In genomic region chr19:55406869-55407624, GRCh38 we compare ENCODE assay signal across 8 cellular contexts. TPM values are rescaled to one million over a fixed set of nuclear protein-coding genes. Genes with fewer than 3 reads are reported as not detected.
DNase-seq lines count a peak whose midpoint lies in the region; ATAC-seq and TF ChIP-seq lines count a peak whose summit lies in the region.

No MANE protein-coding gene starts in this region.

- WGBS in GM23248 (ENCODE audit: low coverage in 1 of 2, low lambda C conversion rate in 2 of 2, missing lambda C conversion rate in 2 of 2), 2 experiments, result 6 to 10% methylated on average over 34 to 35 of the region's 41 CpGs
- WGBS in stomach, 5 donors, result 8 to 10% (median 9%) methylated on average over 24 to 41 of the region's 41 CpGs

- H3K9ac ChIP-seq in GM23248 (peak overlapping the region; percentile 98), OCI-LY3 (ENCODE audit: low read length) (peak overlapping the region; percentile 97)

- H3K27me3 ChIP-seq in GM06990 (replicated peaks; ENCODE audit: control insufficient read depth, insufficient read depth, low read length) (no peaks in the 10 kb centered on the region), GM23248 (replicated peaks; ENCODE audit: insufficient read depth) (no peaks in the 10 kb centered on the region), OCI-LY3 (ENCODE audit: low read depth, low read length) (no peaks in the 10 kb centered on the region), stomach (no peaks in the 10 kb centered on the region)

- no peak for TF ChIP-seq EP300 in stomach (IDR thresholded peaks at IDR 0.05)

- H3K4me1 ChIP-seq in GM23248 (ENCODE audit: insufficient read depth) (peaks cover 14% of the 10 kb centered on the region; the same call in 1 of the 2 replicates), OCI-LY3 (ENCODE audit: low read length) (peaks cover 19% of the 10 kb centered on the region), stomach (peaks cover 15 to 26% (median 22%) of the 10 kb centered on the region in 4 donors)

- in situ Hi-C loops in GM23248 (cut with MboI), result no loop called here

- H3K9me3 ChIP-seq in GM23248 (ENCODE audit: low read depth), result no peaks in the 10 kb centered on the region
- H3K9me3 ChIP-seq in OCI-LY3 (ENCODE audit: insufficient read depth, low read length), result peaks cover 3% of the 10 kb centered on the region
- no peaks in the 10 kb centered on the region for H3K9me3 ChIP-seq in stomach

- no peaks in the 10 kb centered on the region; the same call in 1 of the 2 replicates for H4K20me1 ChIP-seq in GM23248 (ENCODE audit: insufficient read depth)
- peaks cover 41% of the 10 kb centered on the region for H4K20me1 ChIP-seq in OCI-LY3 (ENCODE audit: insufficient read depth, low read length)

- no peaks in the 10 kb centered on the region for H3K9me2 ChIP-seq in GM23248 (ENCODE audit: insufficient read depth)

- intact Hi-C loops in stomach (cut with DNase I; ENCODE audit: low total_unique reads), result no loop called here

- H3K79me2 ChIP-seq in GM23248 (ENCODE audit: insufficient read depth) (peaks cover 53% of the 10 kb centered on the region), OCI-LY3 (ENCODE audit: low read length) (peaks cover 47% of the 10 kb centered on the region)

- ATAC-seq in left lobe of liver (peak; percentile 10), GM18867 (IDR thresholded peaks at IDR 0.05; ENCODE audit: unreplicated experiment) (no peak)

- H3K36me3 ChIP-seq in GM06990 (ENCODE audit: control insufficient read depth, insufficient read depth, low read length) (peaks cover 24% of the 10 kb centered on the region), GM23248 (ENCODE audit: low read depth) (peaks cover 8% of the 10 kb centered on the region; the same call in 1 of the 2 replicates), OCI-LY3 (replicated peaks; ENCODE audit: low read depth, low read length) (peaks cover 48% of the 10 kb centered on the region), stomach (peaks cover 30 to 43% (median 39%) of the 10 kb centered on the region in 4 donors)

- peak overlapping the region; percentile 63 for H3K4me2 ChIP-seq in GM23248 (ENCODE audit: unreplicated experiment)
- H3K4me2 ChIP-seq in OCI-LY3 (ENCODE audit: low read length), result peak overlapping the region; percentile 86

- H3F3A ChIP-seq in GM23248 (ENCODE audit: insufficient read depth), result peaks cover 14% of the 10 kb centered on the region; the same call in 1 of the 2 replicates

- TF ChIP-seq CTCF in GM06990 (IDR thresholded peaks at IDR 0.05; ENCODE audit: insufficient read depth, low read length, poor library complexity, severe bottlenecking) (no peak), OCI-LY3 (IDR thresholded peaks at IDR 0.05; ENCODE audit: low read depth, low read length) (no peak), cardiac fibroblast (IDR thresholded peaks at IDR 0.05; ENCODE audit: low read depth, low read length) (no peak), stomach (IDR thresholded peaks at IDR 0.05) (no peak)

- no peak for TF ChIP-seq POLR2A in stomach (IDR thresholded peaks at IDR 0.05)

- H3K4me3 ChIP-seq in GM06990 (replicated peaks; ENCODE audit: low read depth, low read length), result peak overlapping the region; percentile 70
- H3K4me3 ChIP-seq in GM23248, result peak overlapping the region; percentile 92
- peak overlapping the region; percentile 86 for H3K4me3 ChIP-seq in OCI-LY3 (ENCODE audit: low read length)
- H3K4me3 ChIP-seq in cardiac fibroblast (replicated peaks in 1 of 2; ENCODE audit: low read depth in 2 of 2, low read length in 2 of 2), result peak overlapping the region; percentile 77 to 88
- peak overlapping the region; percentile 88 to 99 (median 94) for H3K4me3 ChIP-seq in stomach

- no peak for DNase-seq in GM06990 (ENCODE audit: extremely low read depth, insufficient read length)
- DNase-seq in GM23248, result peak; percentile 81
- peak; percentile 43 to 50 for DNase-seq in cardiac fibroblast (ENCODE audit: low read depth in 2 of 2)
- DNase-seq in left lobe of liver (ENCODE audit: low spot score), result no peak
- peak; percentile 46 for DNase-seq in stomach
- DNase-seq in iPS-NIHi7 (ENCODE audit: extremely low spot score), result no peak

- H2AFZ ChIP-seq in GM23248 (0 out of 2 replicates have a peak overlapping the region, but pooled peaks have one; percentile 5), OCI-LY3 (ENCODE audit: low read depth, low read length) (no peak overlapping the region)

- H3K27ac ChIP-seq in GM23248 (peak overlapping the region; percentile 97), OCI-LY3 (ENCODE audit: low read length) (peak overlapping the region; percentile 87), stomach (peak overlapping the region; percentile 95 to 99 (median 98))

RNA-seq across cellular contexts. Expression of gene UBE2S, which starts 0.5 kb away (rescaled TPM):
- 54.4 and 82.2 TPM in 2 replicates for total RNA-seq in GM23248 (2014; rRNA removed; shearing (Covaris generic))
- 106 and 107 TPM in 2 replicates for polyA plus RNA-seq in GM23248 (2016; fragmentation: Nextera tagmentation; extraction: Ambion mirVana)
- total RNA-seq in left lobe of liver, result 5.6 TPM
- 10 to 100 TPM in 3 of 5 donors, 1 to 10 TPM in 2; 8.0 to 43.3 (median 20.2) TPM for total RNA-seq in stomach
- 10 to 100 TPM; 11.6 to 13.1 (median 13.1) TPM for polyA plus RNA-seq in stomach

RNA-seq across cellular contexts. Expression of gene RPL28, which starts 21.3 kb away (rescaled TPM):
- total RNA-seq in GM23248 (2014; rRNA removed; shearing (Covaris generic)), result 300 and 875 TPM in 2 replicates
- polyA plus RNA-seq in GM23248 (2016; fragmentation: Nextera tagmentation; extraction: Ambion mirVana), result 530 and 536 TPM in 2 replicates
- total RNA-seq in left lobe of liver, result 515 TPM
- 100 to 1,000 TPM in 4 of 5 donors, 10 to 100 TPM in 1; 47.5 to 854 (median 193) TPM for total RNA-seq in stomach
- 1,000 to 10,000 TPM; 2,029 to 2,388 (median 2,037) TPM for polyA plus RNA-seq in stomach

RNA-seq across cellular contexts. Expression of gene TMEM238, which starts 23.0 kb away (rescaled TPM):
- total RNA-seq in GM23248 (2014; rRNA removed; shearing (Covaris generic)), result 0.97 and 1.8 TPM in 2 replicates
- polyA plus RNA-seq in GM23248 (2016; fragmentation: Nextera tagmentation; extraction: Ambion mirVana) (not detected in 2 replicates), stomach (under 1 TPM in 2 of 3 donors, not detected in 1; 0.75 to 0.83 TPM)
- total RNA-seq in left lobe of liver (26.6 TPM), stomach (100 to 1,000 TPM in 1 of 5 donors, 10 to 100 TPM in 1, 1 to 10 TPM in 1, not detected in 2; 5.4 to 504 (median 36.1) TPM)

RNA-seq across cellular contexts. Expression of gene TMEM190, which starts 30.4 kb away (rescaled TPM):
- total RNA-seq in GM23248 (2014; rRNA removed; shearing (Covaris generic)), result not detected in 2 replicates
- polyA plus RNA-seq in GM23248 (2016; fragmentation: Nextera tagmentation; extraction: Ambion mirVana), result 0.47 TPM in 1 of 2 replicates, not detected in the other
- not detected for total RNA-seq in left lobe of liver
- not detected for total RNA-seq in stomach
- polyA plus RNA-seq in stomach, result 1 to 10 TPM in 1 of 3 donors, under 1 TPM in 1, not detected in 1; 0.68 to 1.3 TPM

RNA-seq across cellular contexts. Expression of gene SHISA7, which starts 36.1 kb away (rescaled TPM):
- total RNA-seq in GM23248 (2014; rRNA removed; shearing (Covaris generic)), result not detected in 2 replicates
- not detected in 2 replicates for polyA plus RNA-seq in GM23248 (2016; fragmentation: Nextera tagmentation; extraction: Ambion mirVana)
- total RNA-seq in left lobe of liver, result not detected
- total RNA-seq in stomach, result not detected
- not detected for polyA plus RNA-seq in stomach

Comparison
In these comparisons a context has a peak if more than half of its experiments do, and no peak if none do; other contexts are left out.
1. DNase-seq: peak in GM23248 (single experiment), cardiac fibroblast (2 of 2) and stomach (single experiment); none in GM06990 (single experiment), left lobe of liver (single experiment) and iPS-NIHi7 (single experiment).
2. Peak in every context shown above with its lines, with median percentiles within 50 percentile points of each other: H3K4me3 ChIP-seq and H3K27ac ChIP-seq.